ENCODE assay signal across 1 cellular context in the genomic region with DNA sequence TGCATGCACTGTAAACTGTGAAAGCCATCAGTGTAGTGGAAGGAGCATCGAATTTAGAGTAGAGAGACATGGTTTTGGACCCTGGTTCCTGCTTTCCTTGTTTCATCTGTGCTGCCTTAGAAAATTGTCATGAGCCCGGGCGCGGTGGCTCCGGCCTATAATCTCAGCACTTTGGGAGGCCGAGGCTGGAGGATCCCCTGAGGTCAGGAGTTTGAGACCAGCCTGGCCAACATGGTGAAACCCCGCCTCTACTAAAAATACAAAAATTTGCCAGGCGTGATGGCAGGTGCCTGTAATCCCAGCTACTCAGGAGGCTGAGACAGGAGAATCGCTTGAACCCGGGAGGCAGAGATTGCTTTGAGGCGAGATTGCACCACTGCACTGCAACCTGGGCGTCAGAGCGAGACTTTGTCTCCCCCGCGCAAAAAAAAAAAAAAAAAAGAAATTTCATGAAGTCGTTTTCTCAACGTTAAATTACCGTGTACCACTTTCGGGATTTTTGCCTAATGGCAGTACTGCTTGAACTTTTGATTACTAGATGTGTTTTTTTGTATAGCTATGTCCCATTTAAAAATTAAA.
TF ChIP-seq lines count a peak whose summit lies in the region.

No MANE protein-coding gene starts in this region.

TF ChIP-seq in WTC11, 78 proteins besides CTCF, POLR2A, EP300 and RAD21 (continued from another document):
- TF ChIP-seq, protein P1, sequence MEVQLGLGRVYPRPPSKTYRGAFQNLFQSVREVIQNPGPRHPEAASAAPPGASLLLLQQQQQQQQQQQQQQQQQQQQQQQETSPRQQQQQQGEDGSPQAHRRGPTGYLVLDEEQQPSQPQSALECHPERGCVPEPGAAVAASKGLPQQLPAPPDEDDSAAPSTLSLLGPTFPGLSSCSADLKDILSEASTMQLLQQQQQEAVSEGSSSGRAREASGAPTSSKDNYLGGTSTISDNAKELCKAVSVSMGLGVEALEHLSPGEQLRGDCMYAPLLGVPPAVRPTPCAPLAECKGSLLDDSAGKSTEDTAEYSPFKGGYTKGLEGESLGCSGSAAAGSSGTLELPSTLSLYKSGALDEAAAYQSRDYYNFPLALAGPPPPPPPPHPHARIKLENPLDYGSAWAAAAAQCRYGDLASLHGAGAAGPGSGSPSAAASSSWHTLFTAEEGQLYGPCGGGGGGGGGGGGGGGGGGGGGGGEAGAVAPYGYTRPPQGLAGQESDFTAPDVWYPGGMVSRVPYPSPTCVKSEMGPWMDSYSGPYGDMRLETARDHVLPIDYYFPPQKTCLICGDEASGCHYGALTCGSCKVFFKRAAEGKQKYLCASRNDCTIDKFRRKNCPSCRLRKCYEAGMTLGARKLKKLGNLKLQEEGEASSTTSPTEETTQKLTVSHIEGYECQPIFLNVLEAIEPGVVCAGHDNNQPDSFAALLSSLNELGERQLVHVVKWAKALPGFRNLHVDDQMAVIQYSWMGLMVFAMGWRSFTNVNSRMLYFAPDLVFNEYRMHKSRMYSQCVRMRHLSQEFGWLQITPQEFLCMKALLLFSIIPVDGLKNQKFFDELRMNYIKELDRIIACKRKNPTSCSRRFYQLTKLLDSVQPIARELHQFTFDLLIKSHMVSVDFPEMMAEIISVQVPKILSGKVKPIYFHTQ (CRISPR knock-in tag; IDR thresholded peaks at IDR 0.05) = no peak
- no peak for TF ChIP-seq MXD4 (CRISPR knock-in tag; IDR thresholded peaks at IDR 0.05; ENCODE audit: borderline replicate concordance)
- TF ChIP-seq, protein P2, sequence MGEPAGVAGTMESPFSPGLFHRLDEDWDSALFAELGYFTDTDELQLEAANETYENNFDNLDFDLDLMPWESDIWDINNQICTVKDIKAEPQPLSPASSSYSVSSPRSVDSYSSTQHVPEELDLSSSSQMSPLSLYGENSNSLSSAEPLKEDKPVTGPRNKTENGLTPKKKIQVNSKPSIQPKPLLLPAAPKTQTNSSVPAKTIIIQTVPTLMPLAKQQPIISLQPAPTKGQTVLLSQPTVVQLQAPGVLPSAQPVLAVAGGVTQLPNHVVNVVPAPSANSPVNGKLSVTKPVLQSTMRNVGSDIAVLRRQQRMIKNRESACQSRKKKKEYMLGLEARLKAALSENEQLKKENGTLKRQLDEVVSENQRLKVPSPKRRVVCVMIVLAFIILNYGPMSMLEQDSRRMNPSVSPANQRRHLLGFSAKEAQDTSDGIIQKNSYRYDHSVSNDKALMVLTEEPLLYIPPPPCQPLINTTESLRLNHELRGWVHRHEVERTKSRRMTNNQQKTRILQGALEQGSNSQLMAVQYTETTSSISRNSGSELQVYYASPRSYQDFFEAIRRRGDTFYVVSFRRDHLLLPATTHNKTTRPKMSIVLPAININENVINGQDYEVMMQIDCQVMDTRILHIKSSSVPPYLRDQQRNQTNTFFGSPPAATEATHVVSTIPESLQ (CRISPR knock-in tag; IDR thresholded peaks at IDR 0.05) = no peak
